Comparison of ENCODE assay signal across 13 cellular contexts in the genomic region with DNA sequence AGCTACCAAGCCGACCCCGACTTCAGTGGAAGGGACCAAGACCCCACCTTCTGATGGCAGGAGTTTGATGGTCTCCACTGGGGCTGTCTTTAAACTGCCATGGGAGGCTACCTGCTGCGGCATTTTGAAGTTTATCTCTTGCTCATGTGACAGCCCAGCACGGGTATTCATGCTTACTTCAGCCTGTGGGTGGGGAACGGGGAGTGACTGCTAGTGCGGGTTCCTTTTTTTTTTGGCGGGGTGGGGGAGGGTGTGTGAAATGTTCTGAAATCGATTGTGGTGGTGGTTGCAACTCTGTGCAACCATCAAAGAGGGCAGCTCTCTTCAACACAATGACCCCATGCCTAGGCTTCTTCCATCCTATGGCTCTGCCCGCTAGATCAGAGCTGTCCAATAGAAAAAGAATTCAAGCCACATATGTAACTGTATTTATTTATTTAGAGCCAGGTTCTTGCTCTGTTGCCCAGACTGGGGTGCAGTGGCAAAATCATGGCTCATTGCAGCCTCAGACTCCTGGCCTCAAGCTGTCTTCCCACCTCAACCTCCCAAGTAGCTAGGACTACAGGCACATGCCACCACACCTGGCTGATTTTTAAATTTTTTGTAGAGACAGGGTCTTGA. TPM values are rescaled to one million over a fixed set of nuclear protein-coding genes. Genes with fewer than 3 reads are reported as not detected.
A peak's percentile ranks its signal among the peaks of the same experiment; 100 is the strongest.
DNase-seq lines count a peak whose midpoint lies in the region; ATAC-seq lines count a peak whose summit lies in the region.
"Had no signal": no experiment of that assay in that cellular context is flagged by ENCODE, and none has a peak within 500 bp of the region (broad histone marks: within the 10 kb centered on the region; RNA-seq: fewer than 3 reads in every experiment).

No MANE protein-coding gene starts in this region.

- H3K27me3 ChIP-seq in MG63: no peaks in the 10 kb centered on the region
- H3K27me3 ChIP-seq: testis had no signal

- peak; percentile 27 for ATAC-seq in HG03442 (IDR thresholded peaks at IDR 0.05; ENCODE audit: unreplicated experiment)
- ATAC-seq in natural killer cell treated with Interleukin-12 subunit alpha and Interleukin-12 subunit beta and Interleukin-15 and Interleukin-18, amount 100 ng/mL, for 72 hours: peak; percentile 67 to 73
- ATAC-seq: heart right ventricle had no signal

- H3K9me3 Mint-ChIP-seq in T-helper 1 cell treated with Interleukin-12 subunit alpha and Interleukin-12 subunit beta and Interleukin-4 antibody, amounts not matched to agents 30 μg/mL and 1 μg/mL, for 36 hours: no peaks in the 10 kb centered on the region
- H3K9me3 Mint-ChIP-seq in natural killer cell treated with Interleukin-12 subunit alpha and Interleukin-12 subunit beta and Interleukin-15 and Interleukin-18, amount 100 ng/mL, for 72 hours: no peaks in the 10 kb centered on the region

- no peak overlapping the region for H3K4me3 ChIP-seq in MG63
- H3K4me3 ChIP-seq: heart right ventricle, testis had no signal

- H3K9me3 ChIP-seq in MG63: no peaks in the 10 kb centered on the region
- H3K9me3 ChIP-seq: heart right ventricle, testis had no signal

- H3K36me3 Mint-ChIP-seq in T-helper 1 cell treated with Interleukin-12 subunit alpha and Interleukin-12 subunit beta and Interleukin-4 antibody, amounts not matched to agents 30 μg/mL and 1 μg/mL, for 36 hours (ENCODE audit: low read depth): peaks cover 42% of the 10 kb centered on the region
- H3K36me3 Mint-ChIP-seq in natural killer cell treated with Interleukin-12 subunit alpha and Interleukin-12 subunit beta and Interleukin-15 and Interleukin-18, amount 100 ng/mL, for 72 hours: no peaks in the 10 kb centered on the region

- H3K27me3 Mint-ChIP-seq in T-helper 1 cell treated with Interleukin-12 subunit alpha and Interleukin-12 subunit beta and Interleukin-4 antibody, amounts not matched to agents 30 μg/mL and 1 μg/mL, for 36 hours (ENCODE audit: low read depth): no peaks in the 10 kb centered on the region
- no peaks in the 10 kb centered on the region for H3K27me3 Mint-ChIP-seq in natural killer cell treated with Interleukin-12 subunit alpha and Interleukin-12 subunit beta and Interleukin-15 and Interleukin-18, amount 100 ng/mL, for 72 hours

- H3K27ac Mint-ChIP-seq in T-helper 1 cell treated with Interleukin-12 subunit alpha and Interleukin-12 subunit beta and Interleukin-4 antibody, amounts not matched to agents 30 μg/mL and 1 μg/mL, for 36 hours: peak overlapping the region; percentile 68
- peak overlapping the region; percentile 49 to 86 for H3K27ac Mint-ChIP-seq in natural killer cell treated with Interleukin-12 subunit alpha and Interleukin-12 subunit beta and Interleukin-15 and Interleukin-18, amount 100 ng/mL, for 72 hours

- H3K36me3 ChIP-seq in MG63: no peaks in the 10 kb centered on the region
- H3K36me3 ChIP-seq: heart right ventricle had no signal

- DNase-seq in T-helper 1 cell: no peak
- DNase-seq in activated CD4-positive, alpha-beta T cell treated with anti-CD3 and anti-CD28 coated beads for 48 hours: peak; percentile 43
- peak; percentile 74 for DNase-seq in natural killer cell treated with Interleukin-12 subunit alpha and Interleukin-12 subunit beta and Interleukin-15 and Interleukin-18, amount 100 ng/mL, for 72 hours (ENCODE audit: low spot score)
- no peak for DNase-seq in mucosa of gallbladder (ENCODE audit: low spot score)
- no peak for DNase-seq in GOT3 (lab: John Stamatoyannopoulos, UW)
- no peak for DNase-seq in MG63
- DNase-seq: 8988T, cerebellar nuclear complex, heart right ventricle, midbrain, testis had no signal

- H3K4me1 Mint-ChIP-seq in T-helper 1 cell treated with Interleukin-12 subunit alpha and Interleukin-12 subunit beta and Interleukin-4 antibody, amounts not matched to agents 30 μg/mL and 1 μg/mL, for 36 hours (ENCODE audit: low read depth): peaks cover 78% of the 10 kb centered on the region
- H3K4me1 Mint-ChIP-seq in natural killer cell treated with Interleukin-12 subunit alpha and Interleukin-12 subunit beta and Interleukin-15 and Interleukin-18, amount 100 ng/mL, for 72 hours (ENCODE audit: low read depth in 2 of 2): peaks cover 71 to 76% of the 10 kb centered on the region in 2 donors

- peak overlapping the region; percentile 16 for H3K4me3 Mint-ChIP-seq in T-helper 1 cell treated with Interleukin-12 subunit alpha and Interleukin-12 subunit beta and Interleukin-4 antibody, amounts not matched to agents 30 μg/mL and 1 μg/mL, for 36 hours
- H3K4me3 Mint-ChIP-seq in natural killer cell treated with Interleukin-12 subunit alpha and Interleukin-12 subunit beta and Interleukin-15 and Interleukin-18, amount 100 ng/mL, for 72 hours: peak overlapping the region; percentile 57

RNA-seq across cellular contexts. Expression of gene PPP1R16B, which starts 53.7 kb away (rescaled TPM):
- total RNA-seq in natural killer cell treated with Interleukin-12 subunit alpha and Interleukin-12 subunit beta and Interleukin-15 and Interleukin-18, amount 100 ng/mL, for 72 hours: 100 to 1,000 TPM in 1 of 2 donors, 10 to 100 TPM in 1; 74.6 to 119 TPM
- total RNA-seq in mucosa of gallbladder: 4.1 TPM
- total RNA-seq in MG63 (2014; rRNA removed; shearing (Covaris generic); ENCODE audit: low replicate concordance): not detected in 2 replicates

Comparison
In these comparisons a context has a peak if more than half of its experiments do, and no peak if none do; other contexts are left out.
1. DNase-seq: peak in activated CD4-positive, alpha-beta T cell treated with anti-CD3 and anti-CD28 coated beads for 48 hours (single experiment) and natural killer cell treated with Interleukin-12 subunit alpha and Interleukin-12 subunit beta and Interleukin-15 and Interleukin-18, amount 100 ng/mL, for 72 hours (single experiment); none in T-helper 1 cell (0 of 5), mucosa of gallbladder (single experiment), GOT3 (single experiment) and MG63 (single experiment).
2. RNA of gene PPP1R16B, which starts 53.7 kb away (total RNA-seq): 74.6 to 119 TPM in natural killer cell treated with Interleukin-12 subunit alpha and Interleukin-12 subunit beta and Interleukin-15 and Interleukin-18, amount 100 ng/mL, for 72 hours; 4.1 TPM in mucosa of gallbladder (single experiment) and not detected in MG63; every median in the first group is over 10 times any median in the second.